Comparison of ENCODE assay signal across 1 cellular context in the genomic region with DNA sequence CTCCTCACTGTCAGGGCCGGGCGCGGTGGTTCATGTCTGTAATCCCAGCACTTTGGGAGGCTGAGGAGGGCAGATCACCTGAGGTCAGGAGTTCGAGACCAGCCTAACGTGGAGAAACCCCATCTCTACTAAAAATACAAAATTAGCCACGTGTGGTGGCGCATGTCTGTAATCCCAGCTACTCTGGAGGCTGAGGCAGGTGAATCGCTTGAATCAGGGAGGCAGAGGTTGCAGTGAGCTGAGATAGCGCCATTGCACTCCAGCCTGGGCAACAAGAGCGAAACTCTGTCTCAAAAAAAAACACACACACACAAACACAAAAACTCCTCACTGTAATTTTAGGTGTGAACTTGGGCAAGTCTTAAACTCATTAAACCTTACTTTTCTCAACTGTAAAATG. TPM values are rescaled to one million over a fixed set of nuclear protein-coding genes. Genes with fewer than 3 reads are reported as not detected.
"Had no signal": no experiment of that assay in that cellular context is flagged by ENCODE, and none has a peak within 500 bp of the region (broad histone marks: within the 10 kb centered on the region; RNA-seq: fewer than 3 reads in every experiment).

No MANE protein-coding gene starts in this region.

RNA-seq across cellular contexts. Expression of gene CCDC163, which starts 24.1 kb away (rescaled TPM):
- total RNA-seq: occipital lobe had no signal
